ENCODE assay signal across 1 cellular context in genomic region chr7:150321788-150322113, GRCh38.
TF ChIP-seq lines count a peak whose summit lies in the region.

No MANE protein-coding gene starts in this region.

TF ChIP-seq in GM23338, 12 proteins besides CTCF, POLR2A, EP300 and RAD21 (continued from another document):
- TF ChIP-seq ZNF462 (CRISPR knock-in tag; IDR thresholded peaks at IDR 0.05) (no peak), JUNB (IDR thresholded peaks at IDR 0.05; ENCODE audit: unreplicated experiment) (no peak), ZNF114 (CRISPR knock-in tag; IDR thresholded peaks at IDR 0.05) (no peak), ETS1 (IDR thresholded peaks at IDR 0.05) (no peak), CREB1 (CRISPR knock-in tag; IDR thresholded peaks at IDR 0.05; ENCODE audit: low read depth) (no peak), EZH2phosphoT487 (IDR thresholded peaks at IDR 0.05; ENCODE audit: unreplicated experiment) (no peak)
